ENCODE assay signal across 9 cellular contexts in the genomic region with DNA sequence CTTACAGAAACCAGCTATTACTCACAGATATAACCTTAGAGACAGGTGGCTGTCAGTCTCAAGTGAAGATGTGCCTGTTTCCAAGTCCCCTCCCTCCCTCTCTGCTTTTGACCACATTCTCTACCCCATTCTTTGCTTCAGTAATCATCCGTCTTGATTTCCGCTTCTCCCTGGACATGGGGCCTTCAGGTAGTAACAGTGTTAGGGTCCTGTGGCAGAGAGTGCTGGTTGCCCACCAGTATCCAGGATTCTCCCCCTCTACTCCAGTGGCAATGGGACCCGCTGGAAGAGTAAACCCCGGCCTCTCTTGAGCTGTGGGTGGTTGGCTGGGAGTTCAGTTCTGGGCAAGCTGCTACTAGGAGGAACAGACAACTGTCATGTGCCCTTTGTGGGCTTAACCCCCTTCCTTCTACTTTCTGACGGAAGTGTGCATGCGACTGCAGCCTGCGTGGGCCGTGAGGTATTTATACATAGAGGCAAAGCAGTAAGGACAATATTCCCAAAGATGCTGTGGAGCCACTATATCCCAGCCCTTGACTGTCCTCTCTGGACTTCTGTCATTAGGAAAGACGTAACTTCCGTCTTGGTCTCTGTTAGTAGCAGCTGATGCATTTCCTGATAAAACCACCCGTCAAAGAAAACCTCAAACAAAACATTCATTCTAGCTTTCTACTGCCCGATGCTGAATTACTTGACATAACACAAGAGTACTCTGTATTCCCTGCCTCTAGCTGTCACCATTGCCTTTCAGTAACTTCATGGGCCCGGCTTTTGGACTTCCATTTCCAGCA. TPM values are rescaled to one million over a fixed set of nuclear protein-coding genes. Genes with fewer than 3 reads are reported as not detected.
A peak's percentile ranks its signal among the peaks of the same experiment; 100 is the strongest.
DNase-seq lines count a peak whose midpoint lies in the region; ATAC-seq, FAIRE-seq and TF ChIP-seq lines count a peak whose summit lies in the region.
"Had no signal": no experiment of that assay in that cellular context is flagged by ENCODE, and none has a peak within 500 bp of the region (broad histone marks: within the 10 kb centered on the region; RNA-seq: fewer than 3 reads in every experiment).

No MANE protein-coding gene starts in this region.

- WGBS in aorta, 2 donors: 63 to 66% methylated on average over 13 of the region's 13 CpGs

- H3K9me3 Mint-ChIP-seq in activated CD8-positive, alpha-beta T cell treated with anti-CD3 and anti-CD28 coated beads, Interleukin-2, amount 10 ng/mL, durations not matched to agents 7 days and 5 days (ENCODE audit: insufficient read depth): no peaks in the 10 kb centered on the region
- no peaks in the 10 kb centered on the region for H3K9me3 Mint-ChIP-seq in immature natural killer cell

- H3K4me1 ChIP-seq in aorta (ENCODE audit: control insufficient read depth in 1 of 2, insufficient read depth in 2 of 2, low read length in 2 of 2): no peaks in the 10 kb centered on the region

- peaks cover 15% of the 10 kb centered on the region for H3K36me3 Mint-ChIP-seq in activated CD8-positive, alpha-beta T cell treated with anti-CD3 and anti-CD28 coated beads, Interleukin-2, amount 10 ng/mL, durations not matched to agents 7 days and 5 days (ENCODE audit: low read depth)
- peaks cover 8 to 13% (median 13%) of the 10 kb centered on the region in 3 donors for H3K36me3 Mint-ChIP-seq in immature natural killer cell

- peaks cover 0 to 1% of the 10 kb centered on the region in 2 donors for H3K36me3 ChIP-seq in aorta (ENCODE audit: control insufficient read depth in 1 of 2, insufficient read depth in 2 of 2, low read length in 1 of 2)

- peak; percentile 46 for ATAC-seq in HG03558 (IDR thresholded peaks at IDR 0.05; ENCODE audit: extremely low read depth, unreplicated experiment)
- peak; percentile 91 for ATAC-seq in activated CD8-positive, alpha-beta T cell treated with anti-CD3 and anti-CD28 coated beads, Interleukin-2, amount 10 ng/mL, durations not matched to agents 7 days and 5 days
- ATAC-seq in aorta (ENCODE audit: low FRiP score): peak; percentile 54

- no peaks in the 10 kb centered on the region for H3K27me3 ChIP-seq in aorta (ENCODE audit: control insufficient read depth in 1 of 2, insufficient read depth in 2 of 2, low read length in 1 of 2)

- CTCF ChIA-PET in activated CD8-positive, alpha-beta T cell treated with anti-CD3 and anti-CD28 coated beads, Interleukin-2, amount 10 ng/mL, durations not matched to agents 7 days and 5 days (lab: Charles Lee): interaction anchor here (0.9 to 3.1 kb wide), 8 partner anchors 11 to 153 kb away, joined by 3 to 31 read pairs (median 8); partner anchors contain the start of gene PDCL3

- FAIRE-seq in H54 (lab: Jason Lieb, UNC): no peak

- peak; percentile 22 for DNase-seq in NK-92 treated with Interleukin-12 subunit alpha and Interleukin-12 subunit beta, amount 100 ng/mL, for 24 hours (lab: John Stamatoyannopoulos, UW)
- DNase-seq in NK-92 (lab: John Stamatoyannopoulos, UW; ENCODE audit: unreplicated experiment) (no peak), immature natural killer cell (peak; percentile 82 to 83 (median 83)), aorta (peak in 1 of 2 donors; percentile 62), NCI-H1092 (lab: John Stamatoyannopoulos, UW) (no peak), H54 (ENCODE audit: insufficient read length, low spot score) (no peak)
- peak; percentile 74 for DNase-seq in activated CD8-positive, alpha-beta T cell treated with anti-CD3 and anti-CD28 coated beads, Interleukin-2, amount 10 ng/mL, durations not matched to agents 7 days and 5 days

- peaks cover 52% of the 10 kb centered on the region for H3K4me1 Mint-ChIP-seq in activated CD8-positive, alpha-beta T cell treated with anti-CD3 and anti-CD28 coated beads, Interleukin-2, amount 10 ng/mL, durations not matched to agents 7 days and 5 days (ENCODE audit: low read depth)
- peaks cover 44 to 47% of the 10 kb centered on the region in 2 donors for H3K4me1 Mint-ChIP-seq in immature natural killer cell

- intact Hi-C loops in aorta (cut with DNase I): no loop called here

- POLR2A ChIA-PET in activated CD8-positive, alpha-beta T cell treated with anti-CD3 and anti-CD28 coated beads, Interleukin-2, amount 10 ng/mL, durations not matched to agents 7 days and 5 days (lab: Charles Lee): interaction anchor here (0.9 to 2.1 kb wide), 7 partner anchors 11 to 421 kb away, joined by 3 to 46 read pairs (median 3); partner anchors contain the start of genes CHST10, PDCL3 and RPL31

- no peaks in the 10 kb centered on the region for H3K9me3 ChIP-seq in aorta (ENCODE audit: control insufficient read depth, low read length)

- TF ChIP-seq POLR2A in H54 (IDR thresholded peaks at IDR 0.05; ENCODE audit: low read depth, low read length): no peak

- H3K4me3 Mint-ChIP-seq in activated CD8-positive, alpha-beta T cell treated with anti-CD3 and anti-CD28 coated beads, Interleukin-2, amount 10 ng/mL, durations not matched to agents 7 days and 5 days: peak overlapping the region; percentile 47
- H3K4me3 Mint-ChIP-seq in immature natural killer cell: peak overlapping the region; percentile 64 to 84 (median 79)

- no peak overlapping the region for H3K4me3 ChIP-seq in aorta (ENCODE audit: low read length in 2 of 2)

- no peaks in the 10 kb centered on the region for H3K27me3 Mint-ChIP-seq in activated CD8-positive, alpha-beta T cell treated with anti-CD3 and anti-CD28 coated beads, Interleukin-2, amount 10 ng/mL, durations not matched to agents 7 days and 5 days (ENCODE audit: low read depth)
- H3K27me3 Mint-ChIP-seq in immature natural killer cell (ENCODE audit: low read depth in 3 of 3): peaks cover 2 to 15% (median 11%) of the 10 kb centered on the region in 3 donors

- H3K27ac ChIP-seq in aorta (ENCODE audit: low read depth in 1 of 2, low read length in 2 of 2): no peak overlapping the region
- H3K27ac ChIP-seq: 22Rv1 had no signal

- H3K27ac Mint-ChIP-seq in activated CD8-positive, alpha-beta T cell treated with anti-CD3 and anti-CD28 coated beads, Interleukin-2, amount 10 ng/mL, durations not matched to agents 7 days and 5 days: peak overlapping the region; percentile 98
- H3K27ac Mint-ChIP-seq in immature natural killer cell: peak overlapping the region; percentile 94 to 100 (median 98)

RNA-seq across cellular contexts. Expression of gene PDCL3, which starts 17.9 kb away (rescaled TPM):
- 10 to 100 TPM; 33.9 to 34.1 TPM for total RNA-seq in activated CD8-positive, alpha-beta T cell treated with anti-CD3 and anti-CD28 coated beads, Interleukin-2, amount 10 ng/mL, durations not matched to agents 7 days and 5 days
- polyA plus RNA-seq in immature natural killer cell (10 to 100 TPM; 54.7 to 62.1 (median 61.5) TPM), aorta (10 to 100 TPM; 18.0 to 50.8 TPM)
- total RNA-seq in aorta: 10 to 100 TPM; 15.8 to 24.7 TPM

Comparison
In these comparisons a context has a peak if more than half of its experiments do, and no peak if none do; other contexts are left out.
1. DNase-seq: peak in NK-92 treated with Interleukin-12 subunit alpha and Interleukin-12 subunit beta, amount 100 ng/mL, for 24 hours (single experiment), activated CD8-positive, alpha-beta T cell treated with anti-CD3 and anti-CD28 coated beads, Interleukin-2, amount 10 ng/mL, durations not matched to agents 7 days and 5 days (single experiment) and immature natural killer cell (3 of 3); none in NK-92 (single experiment), NCI-H1092 (single experiment) and H54 (single experiment).
2. Peak in every context shown above with its lines, with median percentiles within 50 percentile points of each other: ATAC-seq.